In genomic region chr6:141077355-141078333, GRCh38 we compare ENCODE assay signal across 8 cellular contexts.
A peak's percentile ranks its signal among the peaks of the same experiment; 100 is the strongest.
DNase-seq lines count a peak whose midpoint lies in the region; ATAC-seq and TF ChIP-seq lines count a peak whose summit lies in the region.

No MANE protein-coding gene starts in this region.

- TF ChIP-seq CTCF in Panc1 (IDR thresholded peaks at IDR 0.05) = peak; percentile 65

- WGBS in aorta, 2 donors = 94 to 98% methylated on average over 8 of the region's 8 CpGs

- H3K4me1 ChIP-seq in Panc1 (ENCODE audit: control insufficient read depth, insufficient read depth, low read length) (no peaks in the 10 kb centered on the region), aorta (ENCODE audit: control insufficient read depth in 1 of 2, insufficient read depth in 2 of 2, low read length in 2 of 2) (no peaks in the 10 kb centered on the region)

- DNase-seq in COLO668 (lab: John Stamatoyannopoulos, UW; ENCODE audit: unreplicated experiment) (peak; percentile 2), Panc1 (ENCODE audit: low read depth, low spot score) (no peak), glomerular visceral epithelial cell (ENCODE audit: extremely low spot score) (peak; percentile 11), T-helper 1 cell (no peak), aorta (no peak)
- DNase-seq in activated effector memory CD4-positive, alpha-beta T cell treated with anti-CD3 and anti-CD28 coated beads, Interleukin-2, amount 50 U/mL, for 16 hours = no peak

- POLR2A ChIA-PET in Panc1 (lab: Charles Lee) = no interaction called here

- CTCF ChIA-PET in Panc1 (lab: Charles Lee) = no interaction called here

- peak; percentile 85 for ATAC-seq in GM19043 (IDR thresholded peaks at IDR 0.05; ENCODE audit: low read depth, unreplicated experiment)
- ATAC-seq in HG03135 (IDR thresholded peaks at IDR 0.05; ENCODE audit: unreplicated experiment) = peak; percentile 91
- ATAC-seq in Panc1 = peak; percentile 88
- no peak for ATAC-seq in aorta (ENCODE audit: low FRiP score)

- no peak overlapping the region for H3K27ac ChIP-seq in Panc1 (ENCODE audit: low read length)
- no peak overlapping the region for H3K27ac ChIP-seq in aorta (ENCODE audit: low read depth in 1 of 2, low read length in 2 of 2)

- H3K36me3 ChIP-seq in Panc1 (ENCODE audit: control insufficient read depth, insufficient read depth, low read length) = no peaks in the 10 kb centered on the region
- no peaks in the 10 kb centered on the region for H3K36me3 ChIP-seq in aorta (ENCODE audit: control insufficient read depth in 1 of 2, insufficient read depth in 2 of 2, low read length in 1 of 2)

- intact Hi-C loops in Panc1 (cut with micrococcal nuclease; ENCODE audit: unreplicated experiment) (no loop called here), aorta (cut with DNase I) (no loop called here)

- in situ Hi-C loops in Panc1 (cut with HindIII; ENCODE audit: low pct_unique_long_range_greater_than_20kb, low sequenced_read_pairs) = no loop called here

- H3K4me3 ChIP-seq in Panc1 (ENCODE audit: low read depth in 2 of 2, low read length in 2 of 2) (no peak overlapping the region), aorta (ENCODE audit: low read length in 2 of 2) (no peak overlapping the region)

- H3K9me3 ChIP-seq in Panc1 (ENCODE audit: control insufficient read depth, insufficient read depth, low read depth, low read length) (no peaks in the 10 kb centered on the region), aorta (ENCODE audit: control insufficient read depth, low read length) (no peaks in the 10 kb centered on the region)

- H3K27me3 ChIP-seq in Panc1 (ENCODE audit: control insufficient read depth, insufficient read depth, low read length) = no peaks in the 10 kb centered on the region
- no peaks in the 10 kb centered on the region for H3K27me3 ChIP-seq in aorta (ENCODE audit: control insufficient read depth in 1 of 2, insufficient read depth in 2 of 2, low read length in 1 of 2)

- no TSS peak for BruUV-seq in Panc1 (replicated peaks; lab: Mats Ljungman, UMichigan)

Comparison
In these comparisons a context has a peak if more than half of its experiments do, and no peak if none do; other contexts are left out.
1. DNase-seq: peak in COLO668 (single experiment) and glomerular visceral epithelial cell (single experiment); none in Panc1 (single experiment), T-helper 1 cell (0 of 5), activated effector memory CD4-positive, alpha-beta T cell treated with anti-CD3 and anti-CD28 coated beads, Interleukin-2, amount 50 U/mL, for 16 hours (single experiment) and aorta (0 of 2).